Comparison of ENCODE assay signal across 1 cellular context in the genomic region with DNA sequence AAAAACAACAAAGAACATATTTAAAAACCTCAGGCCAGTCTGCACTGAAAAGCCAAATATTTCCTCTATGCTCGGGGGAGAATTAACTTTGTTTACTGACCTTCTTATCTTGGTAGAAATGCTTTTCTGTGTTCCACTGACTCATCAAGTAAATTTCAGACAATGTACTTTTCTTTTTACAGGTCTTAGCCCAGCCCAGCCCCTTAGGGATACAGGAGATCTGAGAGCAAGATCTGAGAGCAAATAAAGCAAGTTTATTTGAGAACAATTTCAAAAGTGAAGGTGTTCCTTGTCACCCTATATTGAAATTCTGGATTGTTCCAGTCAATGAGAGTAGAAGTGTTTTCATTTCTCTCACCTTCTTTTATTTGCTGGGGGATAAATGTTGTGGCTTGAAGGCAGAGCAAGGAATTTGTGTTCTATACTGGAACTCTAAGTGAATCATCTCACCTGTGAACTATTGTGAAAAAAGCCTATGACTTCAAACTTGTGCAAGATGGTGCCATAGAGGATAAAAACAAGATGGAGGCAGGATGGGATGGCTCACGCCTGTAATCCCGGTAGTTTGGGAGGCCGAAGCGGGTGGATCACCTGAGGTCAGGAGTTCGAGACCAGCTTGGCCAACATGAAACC.
A peak's percentile ranks its signal among the peaks of the same experiment; 100 is the strongest.
TF ChIP-seq lines count a peak whose summit lies in the region.

No MANE protein-coding gene starts in this region.

TF ChIP-seq in HCT116, 20 proteins besides CTCF, POLR2A, EP300 and RAD21:
- TF ChIP-seq CBX3 (IDR thresholded peaks at IDR 0.05; ENCODE audit: low read depth) = no peak
- no peak for TF ChIP-seq CEBPB (IDR thresholded peaks at IDR 0.05; ENCODE audit: low read depth)
- TF ChIP-seq, protein P1, sequence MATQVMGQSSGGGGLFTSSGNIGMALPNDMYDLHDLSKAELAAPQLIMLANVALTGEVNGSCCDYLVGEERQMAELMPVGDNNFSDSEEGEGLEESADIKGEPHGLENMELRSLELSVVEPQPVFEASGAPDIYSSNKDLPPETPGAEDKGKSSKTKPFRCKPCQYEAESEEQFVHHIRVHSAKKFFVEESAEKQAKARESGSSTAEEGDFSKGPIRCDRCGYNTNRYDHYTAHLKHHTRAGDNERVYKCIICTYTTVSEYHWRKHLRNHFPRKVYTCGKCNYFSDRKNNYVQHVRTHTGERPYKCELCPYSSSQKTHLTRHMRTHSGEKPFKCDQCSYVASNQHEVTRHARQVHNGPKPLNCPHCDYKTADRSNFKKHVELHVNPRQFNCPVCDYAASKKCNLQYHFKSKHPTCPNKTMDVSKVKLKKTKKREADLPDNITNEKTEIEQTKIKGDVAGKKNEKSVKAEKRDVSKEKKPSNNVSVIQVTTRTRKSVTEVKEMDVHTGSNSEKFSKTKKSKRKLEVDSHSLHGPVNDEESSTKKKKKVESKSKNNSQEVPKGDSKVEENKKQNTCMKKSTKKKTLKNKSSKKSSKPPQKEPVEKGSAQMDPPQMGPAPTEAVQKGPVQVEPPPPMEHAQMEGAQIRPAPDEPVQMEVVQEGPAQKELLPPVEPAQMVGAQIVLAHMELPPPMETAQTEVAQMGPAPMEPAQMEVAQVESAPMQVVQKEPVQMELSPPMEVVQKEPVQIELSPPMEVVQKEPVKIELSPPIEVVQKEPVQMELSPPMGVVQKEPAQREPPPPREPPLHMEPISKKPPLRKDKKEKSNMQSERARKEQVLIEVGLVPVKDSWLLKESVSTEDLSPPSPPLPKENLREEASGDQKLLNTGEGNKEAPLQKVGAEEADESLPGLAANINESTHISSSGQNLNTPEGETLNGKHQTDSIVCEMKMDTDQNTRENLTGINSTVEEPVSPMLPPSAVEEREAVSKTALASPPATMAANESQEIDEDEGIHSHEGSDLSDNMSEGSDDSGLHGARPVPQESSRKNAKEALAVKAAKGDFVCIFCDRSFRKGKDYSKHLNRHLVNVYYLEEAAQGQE (IDR thresholded peaks at IDR 0.05; ENCODE audit: low read depth) = no peak
- no peak for TF ChIP-seq EZH2phosphoT487 (IDR thresholded peaks at IDR 0.05; ENCODE audit: borderline replicate concordance)
- TF ChIP-seq POLR2AphosphoS5 (IDR thresholded peaks at IDR 0.05; ENCODE audit: low read depth, low read length) = no peak
- TF ChIP-seq YY1 (IDR thresholded peaks at IDR 0.05; ENCODE audit: extremely low read depth, insufficient replicate concordance, low read depth, low read length) = peak; percentile 77
